ENCODE assay signal across 8 cellular contexts in genomic region chr1:47444578-47445465, GRCh38. TPM values are rescaled to one million over a fixed set of nuclear protein-coding genes. Genes with fewer than 3 reads are reported as not detected.
A peak's percentile ranks its signal among the peaks of the same experiment; 100 is the strongest.
DNase-seq lines count a peak whose midpoint lies in the region; ATAC-seq and TF ChIP-seq lines count a peak whose summit lies in the region.

No MANE protein-coding gene starts in this region.

- no peaks in the 10 kb centered on the region for H3K9me3 ChIP-seq in SJSA1 (replicated peaks)

- peaks cover 20% of the 10 kb centered on the region for H3K4me1 Mint-ChIP-seq in endothelial cell (ENCODE audit: unreplicated experiment)

- peaks cover 30% of the 10 kb centered on the region for H3K27me3 Mint-ChIP-seq in endothelial cell (ENCODE audit: unreplicated experiment)

- DNase-seq in DMS153 (lab: John Stamatoyannopoulos, UW) (peak; percentile 35), SJSA1 (ENCODE audit: low read depth in 1 of 2, low spot score in 2 of 2) (no peak), endothelial cell (ENCODE audit: low spot score) (peak; percentile 52), omental fat pad (ENCODE audit: low spot score) (no peak), globus pallidus (ENCODE audit: low spot score) (no peak), GF-D8 (lab: John Stamatoyannopoulos, UW) (no peak)

- H3K36me3 Mint-ChIP-seq in endothelial cell (ENCODE audit: low read depth, unreplicated experiment) = no peaks in the 10 kb centered on the region

- peaks cover 71% of the 10 kb centered on the region for H3K36me3 ChIP-seq in SJSA1

- H3K9me3 Mint-ChIP-seq in endothelial cell (ENCODE audit: unreplicated experiment) = no peaks in the 10 kb centered on the region

- H3K27me3 ChIP-seq in SJSA1 (replicated peaks) = no peaks in the 10 kb centered on the region

- H3K27ac Mint-ChIP-seq in endothelial cell (ENCODE audit: unreplicated experiment) = no peak overlapping the region

- peaks cover 32% of the 10 kb centered on the region for H3K4me1 ChIP-seq in SJSA1 (replicated peaks)

- ATAC-seq in omental fat pad (ENCODE audit: low FRiP score) (peak; percentile 49), GM21786 (IDR thresholded peaks at IDR 0.05; ENCODE audit: unreplicated experiment) (no peak), GM18858 (IDR thresholded peaks at IDR 0.05; ENCODE audit: unreplicated experiment) (no peak)

- peak overlapping the region; percentile 19 for H3K4me3 Mint-ChIP-seq in endothelial cell (ENCODE audit: unreplicated experiment)

- peak overlapping the region; percentile 89 for H3K27ac ChIP-seq in SJSA1

- H3K4me3 ChIP-seq in SJSA1 = peak overlapping the region; percentile 95

- TF ChIP-seq CTCF in endothelial cell (IDR thresholded peaks at IDR 0.05; ENCODE audit: unreplicated experiment) (no peak), omental fat pad (IDR thresholded peaks at IDR 0.05) (no peak)

RNA-seq across cellular contexts. Expression of gene FOXD2, which starts 7.0 kb away (rescaled TPM):
- 10.7 and 12.9 TPM in 2 replicates for total RNA-seq in SJSA1 (2014; rRNA removed; shearing (Covaris generic))
- 0.15 TPM for total RNA-seq in endothelial cell (ENCODE audit: unreplicated experiment)
- total RNA-seq in omental fat pad = under 1 TPM in 2 of 4 donors, not detected in 2; 0.12 to 0.16 TPM

RNA-seq across cellular contexts. Expression of gene FOXE3, which starts 28.7 kb away (rescaled TPM):
- total RNA-seq in SJSA1 (2014; rRNA removed; shearing (Covaris generic)) = not detected in 2 replicates
- total RNA-seq in endothelial cell (ENCODE audit: unreplicated experiment) (not detected), omental fat pad (not detected)

Comparison
In these comparisons a context has a peak if more than half of its experiments do, and no peak if none do; other contexts are left out.
1. DNase-seq: peak in DMS153 (single experiment) and endothelial cell (single experiment); none in SJSA1 (0 of 2), omental fat pad (single experiment), globus pallidus (single experiment) and GF-D8 (single experiment).
2. RNA of gene FOXD2, which starts 7.0 kb away (total RNA-seq): 10.7 to 12.9 TPM in SJSA1; 0.15 TPM in endothelial cell (single experiment) and 0.12 to 0.16 TPM in omental fat pad; every median in the first group is over 10 times any median in the second.